Comparison of ENCODE assay signal across 8 cellular contexts in genomic region chr5:132387649-132388117, GRCh38. TPM values are rescaled to one million over a fixed set of nuclear protein-coding genes. Genes with fewer than 3 reads are reported as not detected.
A peak's percentile ranks its signal among the peaks of the same experiment; 100 is the strongest.
DNase-seq lines count a peak whose midpoint lies in the region; ATAC-seq and TF ChIP-seq lines count a peak whose summit lies in the region.

No MANE protein-coding gene starts in this region.

- no peak for TF ChIP-seq POLR2A in uterus (IDR thresholded peaks at IDR 0.05)

- DNase-seq in NCI-H446 treated with DMSO at 0.1 percent for 48 hours (lab: John Stamatoyannopoulos, UW) (peak; percentile 21), chondrocyte (ENCODE audit: low spot score) (peak; percentile 93), lung microvascular endothelial cell (ENCODE audit: low read depth in 2 of 2) (peak; percentile 88 to 97), uterus (peak; percentile 71 to 90), NCI-H82 treated with DMSO at 0.1 percent for 48 hours (lab: John Stamatoyannopoulos, UW; ENCODE audit: unreplicated experiment) (no peak), cerebellar cortex (ENCODE audit: low spot score) (no peak)

- H3K27ac ChIP-seq in C4-2B (peak overlapping the region; percentile 74), uterus (peak overlapping the region; percentile 91 to 92)

- peaks cover 60% of the 10 kb centered on the region for H3K4me1 Mint-ChIP-seq in chondrocyte (ENCODE audit: low read depth)

- H3K36me3 Mint-ChIP-seq in chondrocyte (ENCODE audit: low read depth), result peaks cover 5% of the 10 kb centered on the region

- H3K4me3 ChIP-seq in uterus, result no peak overlapping the region

- H3K9me3 Mint-ChIP-seq in chondrocyte (ENCODE audit: low read depth), result no peaks in the 10 kb centered on the region

- H3K4me3 Mint-ChIP-seq in chondrocyte (ENCODE audit: unreplicated experiment), result peak overlapping the region; percentile 44

- no peaks in the 10 kb centered on the region for H3K27me3 Mint-ChIP-seq in chondrocyte (ENCODE audit: low read depth)

- peaks cover 19 to 20% of the 10 kb centered on the region in 2 donors for H3K4me1 ChIP-seq in uterus

- no peaks in the 10 kb centered on the region for H3K36me3 ChIP-seq in uterus

- H3K27ac Mint-ChIP-seq in chondrocyte (ENCODE audit: unreplicated experiment), result peak overlapping the region; percentile 100

- no peaks in the 10 kb centered on the region for H3K9me3 ChIP-seq in uterus

- no peak for ATAC-seq in HG03520 (IDR thresholded peaks at IDR 0.05; ENCODE audit: unreplicated experiment)

- intact Hi-C loops in uterus (cut with DNase I; ENCODE audit: low total_unique reads), result loop anchor here (2.0 kb wide), 1 partner anchor 111 kb away; no protein-coding TSS in a partner anchor

- no peak for TF ChIP-seq CTCF in C4-2B (conservative IDR thresholded peaks at IDR 0.05)
- TF ChIP-seq CTCF in chondrocyte (IDR thresholded peaks at IDR 0.05), result no peak
- TF ChIP-seq CTCF in uterus (IDR thresholded peaks at IDR 0.05), result no peak

- H3K27me3 ChIP-seq in uterus, result no peaks in the 10 kb centered on the region

RNA-seq across cellular contexts. Expression of gene SLC22A5, which starts 18.2 kb away (rescaled TPM):
- total RNA-seq in chondrocyte (6.1 to 7.1 TPM (median 6.6 TPM) in 3 replicates), lung microvascular endothelial cell (3.4 and 4.1 TPM in 2 replicates), uterus (10 to 100 TPM in 2 of 4 donors, 1 to 10 TPM in 2; 2.0 to 18.9 (median 10.0) TPM)

Comparison
In these comparisons a context has a peak if more than half of its experiments do, and no peak if none do; other contexts are left out.
1. DNase-seq: peak in NCI-H446 treated with DMSO at 0.1 percent for 48 hours (single experiment), chondrocyte (single experiment), lung microvascular endothelial cell (2 of 2) and uterus (2 of 2); none in NCI-H82 treated with DMSO at 0.1 percent for 48 hours (single experiment) and cerebellar cortex (single experiment).